ENCODE assay signal across 8 cellular contexts in the genomic region with DNA sequence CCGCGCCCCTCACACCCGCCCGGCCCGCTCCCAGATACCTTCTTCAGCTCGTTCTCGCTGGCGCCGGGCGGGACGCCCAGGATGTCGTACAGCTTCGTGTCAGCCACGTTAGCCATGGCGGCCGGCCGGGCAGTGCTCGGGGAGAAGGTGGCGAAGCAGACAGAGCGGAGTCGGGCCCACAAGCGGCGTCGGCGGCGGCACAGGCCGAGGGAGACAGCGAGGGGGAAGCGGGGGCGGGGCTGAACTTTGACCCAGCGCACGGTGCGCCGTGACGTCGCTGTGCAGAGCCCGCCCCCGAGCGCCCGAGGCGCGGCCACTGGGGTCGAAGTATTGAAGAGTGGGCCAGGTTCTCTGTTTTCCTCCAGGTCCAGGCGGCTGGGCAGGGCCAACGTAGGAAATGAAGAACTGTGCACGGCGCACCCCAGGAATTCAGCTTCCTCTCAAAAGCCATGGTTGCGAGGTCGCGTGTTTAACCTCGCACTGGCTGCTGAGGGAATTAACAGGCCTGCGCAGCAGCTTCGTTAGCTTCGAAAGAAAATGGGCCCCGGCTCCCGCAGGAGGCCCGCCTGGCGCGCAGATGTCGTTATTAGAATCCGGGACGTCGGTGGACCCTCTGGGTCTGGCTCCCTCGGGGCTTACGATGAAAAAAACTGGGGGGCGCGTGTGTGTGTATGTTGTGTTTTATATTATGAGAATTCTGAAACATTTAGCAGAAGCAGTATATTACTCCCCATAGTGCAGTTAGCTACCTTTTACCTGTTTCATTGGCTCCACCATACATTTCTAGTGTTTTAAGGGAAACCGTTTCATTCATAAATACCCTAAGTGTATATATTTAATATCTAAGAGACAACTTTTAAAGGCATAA. TPM values are rescaled to one million over a fixed set of nuclear protein-coding genes. Genes with fewer than 3 reads are reported as not detected.
DNase-seq lines count a peak whose midpoint lies in the region; ATAC-seq and TF ChIP-seq lines count a peak whose summit lies in the region.

A gene (minus strand): TSS at position 218 of the 868 bp plus-strand sequence. CDS start 102 bp downstream, at position 116.

- peak within 1 kb of the TSS; percentile 87 for H3K4me2 ChIP-seq in osteoblast (ENCODE audit: insufficient read depth, low read length)

- H3K36me3 ChIP-seq in osteoblast (ENCODE audit: insufficient read depth, low read length) (peaks cover 23% of the 10 kb centered on the region), testis (ENCODE audit: low read depth, missing control alignments) (no peaks in the 10 kb centered on the region)

- peaks cover 46% of the 10 kb centered on the region for H3K79me2 ChIP-seq in osteoblast (ENCODE audit: insufficient read depth, low read length)

- no peak for TF ChIP-seq CTCF in HFFc6 (IDR thresholded peaks at IDR 0.05)
- no peak for TF ChIP-seq CTCF in NB4 (IDR thresholded peaks at IDR 0.05; ENCODE audit: low read depth, low read length)
- no peak for TF ChIP-seq CTCF in glutamatergic neuron (IDR thresholded peaks at IDR 0.05; ENCODE audit: partially characterized antibody, unreplicated experiment)
- no peak for TF ChIP-seq CTCF in osteoblast (IDR thresholded peaks at IDR 0.05; ENCODE audit: extremely low read depth, low read depth, low read length)
- TF ChIP-seq CTCF in testis (IDR thresholded peaks at IDR 0.05) = no peak

- WGBS in testis, 2 donors = 1% methylated on average over 40 to 68 of the region's 68 CpGs

- H3K9me3 Mint-ChIP-seq in HFFc6 (no peaks in the 10 kb centered on the region), glutamatergic neuron (ENCODE audit: unreplicated experiment) (peaks cover 13% of the 10 kb centered on the region)
- no peaks in the 10 kb centered on the region for H3K9me3 Mint-ChIP-seq in activated naive CD4-positive, alpha-beta T cell treated with anti-CD3 and anti-CD28 coated beads, Interleukin-2, amount 50 U/mL, for 72 hours

- TF ChIP-seq POLR2A in NB4 (IDR thresholded peaks at IDR 0.05; ENCODE audit: extremely low read depth, insufficient read length) (peak; percentile 92), testis (IDR thresholded peaks at IDR 0.05) (peak; percentile 78)

- H3K36me3 Mint-ChIP-seq in HFFc6 (ENCODE audit: low read depth) (peaks cover 18% of the 10 kb centered on the region), glutamatergic neuron (ENCODE audit: unreplicated experiment) (no peaks in the 10 kb centered on the region)
- peaks cover 19 to 39% of the 10 kb centered on the region in 2 donors for H3K36me3 Mint-ChIP-seq in activated naive CD4-positive, alpha-beta T cell treated with anti-CD3 and anti-CD28 coated beads, Interleukin-2, amount 50 U/mL, for 72 hours

- DNase-seq in HFFc6 = peak; percentile 78
- peak; percentile 95 for DNase-seq in NB4 (ENCODE audit: low read depth)
- DNase-seq in SKM-1 (lab: John Stamatoyannopoulos, UW; ENCODE audit: unreplicated experiment) = peak; percentile 79
- peak; percentile 88 to 93 for DNase-seq in activated naive CD4-positive, alpha-beta T cell treated with anti-CD3 and anti-CD28 coated beads, Interleukin-2, amount 50 U/mL, for 72 hours (ENCODE audit: low spot score in 2 of 2)
- peak; percentile 98 for DNase-seq in glutamatergic neuron
- peak; percentile 99 for DNase-seq in osteoblast (ENCODE audit: insufficient read length, low spot score, missing footprints)
- peak; percentile 96 for DNase-seq in testis

- H3K4me3 Mint-ChIP-seq in HFFc6 = peak within 1 kb of the TSS; percentile 95
- H3K4me3 Mint-ChIP-seq in glutamatergic neuron (ENCODE audit: unreplicated experiment) = peak within 1 kb of the TSS; percentile 98

- H3K27ac ChIP-seq in osteoblast (ENCODE audit: low read depth, low read length) = peak within 1 kb of the TSS; percentile 64
- peak within 1 kb of the TSS; percentile 93 to 98 for H3K27ac ChIP-seq in testis

- H3K4me1 ChIP-seq in osteoblast (ENCODE audit: insufficient read depth, low read length) (peaks cover 12% of the 10 kb centered on the region), testis (peaks cover 31% of the 10 kb centered on the region)

- no peaks in the 10 kb centered on the region for H3K27me3 ChIP-seq in osteoblast (ENCODE audit: insufficient read depth, low read length)
- H3K27me3 ChIP-seq in testis = no peaks in the 10 kb centered on the region

- H3K27me3 Mint-ChIP-seq in HFFc6 (ENCODE audit: insufficient read depth) (no peaks in the 10 kb centered on the region), glutamatergic neuron (ENCODE audit: unreplicated experiment) (peaks cover 3% of the 10 kb centered on the region)

- peak; percentile 95 to 96 for ATAC-seq in activated naive CD4-positive, alpha-beta T cell treated with anti-CD3 and anti-CD28 coated beads, Interleukin-2, amount 50 U/mL, for 72 hours

- H3K4me1 Mint-ChIP-seq in HFFc6 (ENCODE audit: low read depth) (peaks cover 29% of the 10 kb centered on the region), glutamatergic neuron (ENCODE audit: low read depth, unreplicated experiment) (peaks cover 29% of the 10 kb centered on the region)

- no peaks in the 10 kb centered on the region for H3K9me3 ChIP-seq in osteoblast (ENCODE audit: low read depth, low read length)
- H3K9me3 ChIP-seq in testis = no peaks in the 10 kb centered on the region

- H3K27ac Mint-ChIP-seq in HFFc6 (peak within 1 kb of the TSS; percentile 95), glutamatergic neuron (ENCODE audit: unreplicated experiment) (peak within 1 kb of the TSS; percentile 96)
- H3K27ac Mint-ChIP-seq in activated naive CD4-positive, alpha-beta T cell treated with anti-CD3 and anti-CD28 coated beads, Interleukin-2, amount 50 U/mL, for 72 hours = peak within 1 kb of the TSS; percentile 99

- peak within 1 kb of the TSS; percentile 89 for H2AFZ ChIP-seq in osteoblast (ENCODE audit: low read length)

- intact Hi-C loops in testis (cut with DNase I; ENCODE audit: low total_unique reads) = no loop called here

- peaks cover 17% of the 10 kb centered on the region for H4K20me1 ChIP-seq in osteoblast (ENCODE audit: insufficient read depth, low read length)

- H3K4me3 ChIP-seq in GM08714 (ENCODE audit: low read length) = peak within 1 kb of the TSS; percentile 82
- H3K4me3 ChIP-seq in NB4 (ENCODE audit: low read depth, low read length) = peak within 1 kb of the TSS; percentile 84
- H3K4me3 ChIP-seq in osteoblast (ENCODE audit: insufficient read depth, low read length) = peak within 1 kb of the TSS; percentile 90
- H3K4me3 ChIP-seq in testis = peak within 1 kb of the TSS; percentile 93 to 97

RNA-seq across cellular contexts. Expression of the gene that starts here (rescaled TPM):
- 10 to 100 TPM; 64.2 to 80.3 (median 72.5) TPM for total RNA-seq in HFFc6 (2021; fragmentation: NEBNext Ultra II Directional; extraction: Animal tissue kit (Norgen Biotek cat#: 25700))
- total RNA-seq in activated naive CD4-positive, alpha-beta T cell treated with anti-CD3 and anti-CD28 coated beads, Interleukin-2, amount 50 U/mL, for 72 hours = 10 to 100 TPM; 55.4 to 61.4 TPM
- 95.8 TPM for total RNA-seq in glutamatergic neuron (ENCODE audit: unreplicated experiment)
- total RNA-seq in osteoblast = 83.2 and 87.8 TPM in 2 replicates
- 10 to 100 TPM; 51.5 to 68.4 TPM for total RNA-seq in testis
- 94.5 TPM for polyA plus RNA-seq in testis (ENCODE audit: insufficient read depth, low read depth, low replicate concordance)

Comparison
In these comparisons a context has a peak if more than half of its experiments do, and no peak if none do; other contexts are left out.
1. Peak in every context shown above with its lines: DNase-seq, ATAC-seq, H3K4me3 ChIP-seq and H3K27ac ChIP-seq.